Comparison of ENCODE assay signal across 1 cellular context in genomic region chr10:13617146-13617545, GRCh38.
TF ChIP-seq lines count a peak whose summit lies in the region.

No MANE protein-coding gene starts in this region.

TF ChIP-seq in HepG2, 621 proteins besides CTCF, POLR2A, EP300 and RAD21 (continued from another document):
- TF ChIP-seq ZBTB8A (CRISPR knock-in tag; IDR thresholded peaks at IDR 0.05; ENCODE audit: borderline replicate concordance, low read depth) (no peak), MIER2 (CRISPR knock-in tag; IDR thresholded peaks at IDR 0.05) (no peak), ZNF362 (CRISPR knock-in tag; IDR thresholded peaks at IDR 0.05; ENCODE audit: borderline replicate concordance) (no peak), TRIM24 (CRISPR knock-in tag; IDR thresholded peaks at IDR 0.05) (no peak), NFE2L1 (CRISPR knock-in tag; IDR thresholded peaks at IDR 0.05; ENCODE audit: borderline replicate concordance) (no peak)
TF ChIP-seq in HepG2: peak in this region for 0.
